In genomic region chr19:55344444-55344843, GRCh38 we compare ENCODE assay signal across 17 cellular contexts. TPM values are rescaled to one million over a fixed set of nuclear protein-coding genes. Genes with fewer than 3 reads are reported as not detected.
DNase-seq lines count a peak whose midpoint lies in the region; ATAC-seq, FAIRE-seq and TF ChIP-seq lines count a peak whose summit lies in the region.
"Had no signal": no experiment of that assay in that cellular context is flagged by ENCODE, and none has a peak within 500 bp of the region (broad histone marks: within the 10 kb centered on the region; RNA-seq: fewer than 3 reads in every experiment).

No MANE protein-coding gene starts in this region.

- H3K18ac ChIP-seq in H1 (ENCODE audit: extremely low read depth, low read length): no peak overlapping the region
- peak overlapping the region; percentile 80 for H3K18ac ChIP-seq in trophoblast cell (ENCODE audit: low read length)

- peaks cover 5% of the 10 kb centered on the region; the same call in 1 of the 2 replicates for H3K79me1 ChIP-seq in H1 (ENCODE audit: low read depth, low read length)
- H3K79me1 ChIP-seq in trophoblast cell (ENCODE audit: low read length): peaks cover 22% of the 10 kb centered on the region

- no peak for TF ChIP-seq EP300 in H1 (IDR thresholded peaks at IDR 0.05; ENCODE audit: borderline replicate concordance in 1 of 2, low read depth in 2 of 2, low read length in 2 of 2)

- H2AFZ ChIP-seq in H1 (ENCODE audit: low read length) (no peak overlapping the region), trophoblast cell (ENCODE audit: insufficient read depth, low read length, poor library complexity) (no peak overlapping the region)

- H3K9me3 ChIP-seq in H1 (ENCODE audit: insufficient read depth in 2 of 2, low read depth in 1 of 2, low read length in 1 of 2) (no peaks in the 10 kb centered on the region), trophoblast cell (ENCODE audit: insufficient read depth, low read depth, low read length) (no peaks in the 10 kb centered on the region)
- H3K9me3 ChIP-seq: thoracic aorta had no signal

- POLR2A ChIA-PET in H1 (lab: Charles Lee; ENCODE audit: partially characterized antibody): interaction anchor here (1.0 to 6.7 kb wide), 5 partner anchors 8 to 63 kb away, joined by 3 to 42 read pairs (median 6); partner anchors contain the start of gene UBE2S

- H4K12ac ChIP-seq in trophoblast cell (ENCODE audit: low read depth, low read length): peak overlapping the region; percentile 22

- H3K4me3 ChIP-seq in H1 (ENCODE audit: extremely low read depth in 1 of 4, insufficient read depth in 2 of 4, low read depth in 3 of 4, low read length in 4 of 4) (no peak overlapping the region), trophoblast cell (ENCODE audit: low read depth, low read length) (no peak overlapping the region)
- H3K4me3 ChIP-seq: smooth muscle cell, thoracic aorta had no signal

- peak overlapping the region; percentile 69 for H3K4ac ChIP-seq in H1 (replicated peaks; ENCODE audit: insufficient read length, low read depth, low read length)
- peak overlapping the region; percentile 44 for H3K4ac ChIP-seq in trophoblast cell (ENCODE audit: low read depth, low read length)

- peaks cover 14% of the 10 kb centered on the region; the same call in 1 of the 2 replicates for H3K23me2 ChIP-seq in H1 (ENCODE audit: low read depth, low read length)

- H2BK120ac ChIP-seq in H1 (replicated peaks; ENCODE audit: low read depth, low read length): no peak overlapping the region
- H2BK120ac ChIP-seq in trophoblast cell (ENCODE audit: insufficient read depth, low read length, poor library complexity): peak overlapping the region; percentile 83

- TF ChIP-seq POLR2A in H1 (IDR thresholded peaks at IDR 0.05; ENCODE audit: control extremely low read depth in 1 of 2, low read depth in 2 of 2, low read length in 2 of 2): no peak

- H4K8ac ChIP-seq in H1 (ENCODE audit: extremely low read depth, insufficient read depth, low read length) (no peak overlapping the region), trophoblast cell (ENCODE audit: low read depth, low read length) (peak overlapping the region; percentile 44)

- TF ChIP-seq CTCF in H1 (IDR thresholded peaks at IDR 0.05; ENCODE audit: control extremely low read depth in 1 of 3, insufficient read depth in 1 of 3, low read depth in 1 of 3, low read length in 3 of 3) (no peak), GM10266 (IDR thresholded peaks at IDR 0.05; ENCODE audit: control insufficient read depth, insufficient read depth, low read depth, missing control alignments) (no peak)

- no peak overlapping the region for H3K27ac ChIP-seq in H1 (ENCODE audit: low read depth, low read length)
- H3K27ac ChIP-seq in trophoblast cell (ENCODE audit: low read depth, low read length): no peak overlapping the region
- H3K27ac ChIP-seq: thoracic aorta had no signal

- H3K79me2 ChIP-seq in H1 (ENCODE audit: control insufficient read depth in 1 of 2, insufficient read depth in 2 of 2, low read length in 2 of 2): peaks cover 0 to 3% of the 10 kb centered on the region in 2 experiments; a peak in 1 of 4 replicates
- peaks cover 7% of the 10 kb centered on the region for H3K79me2 ChIP-seq in trophoblast cell (ENCODE audit: control insufficient read depth, insufficient read depth, low read length, poor library complexity)

- CTCF ChIA-PET in H1 (lab: Charles Lee; ENCODE audit: partially characterized antibody): interaction anchor here (1.3 to 1.7 kb wide), 3 partner anchors 8 to 43 kb away, joined by 3 to 8 read pairs (median 5); no protein-coding TSS in a partner anchor

- H3K23ac ChIP-seq in H1 (ENCODE audit: insufficient read length) (no peak overlapping the region), trophoblast cell (ENCODE audit: low read length) (no peak overlapping the region)

- H3K14ac ChIP-seq in H1 (ENCODE audit: insufficient read length) (no peak overlapping the region), trophoblast cell (ENCODE audit: low read length) (peak overlapping the region; percentile 55)

- H2AK5ac ChIP-seq in H1 (ENCODE audit: low read depth, low read length) (no peak overlapping the region), trophoblast cell (ENCODE audit: low read length) (peak overlapping the region; percentile 44)

- FAIRE-seq in H1 (lab: Jason Lieb, UNC): no peak
- FAIRE-seq: keratinocyte, TTC549 had no signal

- H3K27me3 ChIP-seq in H1 (replicated peaks in 1 of 4; ENCODE audit: control insufficient read depth in 3 of 4, extremely low read depth in 1 of 4, insufficient read depth in 3 of 4, low read length in 3 of 4) (no peaks in the 10 kb centered on the region), trophoblast cell (ENCODE audit: insufficient read depth, low read length) (no peaks in the 10 kb centered on the region)

- H3K4me1 ChIP-seq in H1 (replicated peaks in 1 of 4; ENCODE audit: control insufficient read depth in 3 of 4, insufficient read depth in 4 of 4, low read length in 3 of 4) (peaks cover 11 to 35% (median 25%) of the 10 kb centered on the region in 4 experiments), trophoblast cell (ENCODE audit: control insufficient read depth in 1 of 2, insufficient read depth in 2 of 2, low read length in 2 of 2) (peaks cover 13 to 28% of the 10 kb centered on the region in 2 experiments)

- WGBS in H1 (ENCODE audit: extremely low coverage in 1 of 2, insufficient coverage in 1 of 2, insufficient read length in 1 of 2, insufficient replicate concordance in 2 of 2, low coverage in 1 of 2, low lambda C conversion rate in 2 of 2, missing lambda C conversion rate in 1 of 2), 2 experiments: 89% methylated on average over 8 of the region's 9 CpGs; no CpG with 5 or more reads in 1 of the 2 experiments
- no CpG with 5 or more reads among the region's 9 CpGs for WGBS in trophoblast cell (ENCODE audit: extremely low coverage, insufficient coverage, insufficient read length)

- peaks cover 0 to 6% of the 10 kb centered on the region in 2 experiments for H4K20me1 ChIP-seq in H1 (replicated peaks in 1 of 2; ENCODE audit: control insufficient read depth in 1 of 2, insufficient read depth in 2 of 2, low read length in 2 of 2)

- H3K56ac ChIP-seq in H1 (replicated peaks; ENCODE audit: insufficient read length, low read depth, low read length): no peak overlapping the region

- H4K5ac ChIP-seq in H1 (ENCODE audit: insufficient read length, low read depth, low read length): no peak overlapping the region

- H3K9ac ChIP-seq in H1 (replicated peaks in 1 of 4; ENCODE audit: extremely low read depth in 1 of 4, low read depth in 3 of 4, low read length in 3 of 4) (no peak overlapping the region; a peak in 1 of 7 replicates), trophoblast cell (ENCODE audit: low read length) (peak overlapping the region; percentile 14)

- TF ChIP-seq RAD21 in H1 (IDR thresholded peaks at IDR 0.05 in 1 of 2, conservative IDR thresholded peaks at IDR 0.05 in 1 of 2; ENCODE audit: low read depth in 2 of 2, low read length in 2 of 2): peak in 1 of 2 experiments; percentile 28; a peak in 1 of 4 replicates

- peak; percentile 30 for DNase-seq in ELF-1 (ENCODE audit: low read depth, low spot score)
- DNase-seq in NCI-H69 (lab: John Stamatoyannopoulos, UW): peak; percentile 81
- no peak for DNase-seq in H1 (ENCODE audit: low read depth in 1 of 2, low spot score in 2 of 2)
- peak in 1 of 2 donors; percentile 36 for DNase-seq in trophoblast cell
- DNase-seq in GM10266 (ENCODE audit: extremely low spot score): no peak
- no peak for DNase-seq in NCI-H187 treated with DMSO at 0.1 percent for 48 hours (lab: John Stamatoyannopoulos, UW)
- no peak for DNase-seq in NCI-H524 (lab: John Stamatoyannopoulos, UW)
- DNase-seq: activated CD8-positive, alpha-beta memory T cell treated with anti-CD3 and anti-CD28 coated beads, Interleukin-2, amount 50 U/mL, for 48 hours; activated naive CD8-positive, alpha-beta T cell treated with anti-CD3 and anti-CD28 coated beads, Interleukin-2, amount 50 U/mL, for 24 hours; CD4-positive, alpha-beta memory T cell; Right ventricle myocardium superior had no signal

- ATAC-seq in HG02840 (IDR thresholded peaks at IDR 0.05; ENCODE audit: low FRiP score, unreplicated experiment): no peak
- ATAC-seq: activated naive CD8-positive, alpha-beta T cell treated with anti-CD3 and anti-CD28 coated beads, Interleukin-2, amount 50 U/mL, for 24 hours had no signal

- no peak overlapping the region for H2BK15ac ChIP-seq in H1 (ENCODE audit: low read length)

- H2BK5ac ChIP-seq in H1 (ENCODE audit: low read depth, low read length) (peak overlapping the region; percentile 71; the same call in 1 of the 2 replicates), trophoblast cell (ENCODE audit: low read depth, low read length, poor library complexity) (peak overlapping the region; percentile 58)

- no peak overlapping the region for H2BK20ac ChIP-seq in H1 (ENCODE audit: low read length)

- H3K36me3 ChIP-seq in H1 (ENCODE audit: control insufficient read depth in 2 of 4, insufficient read depth in 4 of 4, low read length in 3 of 4) (peaks cover 0 to 47% (median 20%) of the 10 kb centered on the region in 4 experiments; a peak in 4 of 8 replicates), trophoblast cell (ENCODE audit: control insufficient read depth in 1 of 2, insufficient read depth in 2 of 2, low read length in 2 of 2) (peaks cover 47 to 59% of the 10 kb centered on the region in 2 experiments)

- H4K91ac ChIP-seq in H1 (replicated peaks; ENCODE audit: insufficient read length, low read length): no peak overlapping the region
- peak overlapping the region; percentile 78 for H4K91ac ChIP-seq in trophoblast cell (ENCODE audit: low read depth, low read length)

- H2BK12ac ChIP-seq in H1 (ENCODE audit: low read depth, low read length) (0 out of 2 replicates have a peak overlapping the region, but pooled peaks have one; percentile 23), trophoblast cell (ENCODE audit: low read length) (peak overlapping the region; percentile 6)

- H3K4me2 ChIP-seq in H1 (ENCODE audit: insufficient read depth in 1 of 2, low read depth in 2 of 2, low read length in 2 of 2): no peak overlapping the region
- H3K4me2 ChIP-seq in trophoblast cell (ENCODE audit: low read length): no peak overlapping the region
- H3K4me2 ChIP-seq: smooth muscle cell had no signal

RNA-seq across cellular contexts. Expression of gene KMT5C, which starts 4.8 kb away (rescaled TPM):
- 31.5 and 33.4 TPM in 2 replicates for total RNA-seq in H1 (2021; fragmentation: NEBNext Ultra II Directional; extraction: Animal tissue kit (Norgen Biotek cat#: 25700))
- polyA plus RNA-seq in H1 (2011; rRNA removed): 24.9 and 59.4 TPM in 2 replicates
- polyA plus RNA-seq in H1 (2011; cell fraction: cytosol; rRNA removed): 51.5 TPM
- polyA plus RNA-seq in H1 (2011; cell fraction: nucleus; rRNA removed): 148 TPM
- polyA plus RNA-seq in H1 (2012, experiment 1 of 2): 23.9 to 39.0 TPM (median 36.7 TPM) in 4 replicates
- polyA plus RNA-seq in H1 (2012, experiment 2 of 2): 19.9 TPM
- 19.6 TPM for polyA plus RNA-seq in H1 (2013, experiment 1 of 2)
- polyA plus RNA-seq in H1 (2013, experiment 2 of 2): 16.4 TPM
- polyA minus RNA-seq in H1 (2011; rRNA and poly(A)+ RNA removed): 11.4 and 23.8 TPM in 2 replicates
- 15.4 TPM for polyA minus RNA-seq in H1 (2011; cell fraction: cytosol; rRNA and poly(A)+ RNA removed)
- polyA minus RNA-seq in H1 (2011; cell fraction: nucleus; rRNA and poly(A)+ RNA removed): 45.0 TPM
- polyA plus RNA-seq in trophoblast cell (2013): 20.3 and 20.7 TPM in 2 replicates

RNA-seq across cellular contexts. Expression of gene COX6B2, which starts 10.1 kb away (rescaled TPM):
- 6.4 and 6.5 TPM in 2 replicates for total RNA-seq in H1 (2021; fragmentation: NEBNext Ultra II Directional; extraction: Animal tissue kit (Norgen Biotek cat#: 25700))
- 4.9 and 12.2 TPM in 2 replicates for polyA plus RNA-seq in H1 (2011; rRNA removed)
- 8.4 TPM for polyA plus RNA-seq in H1 (2011; cell fraction: cytosol; rRNA removed)
- polyA plus RNA-seq in H1 (2011; cell fraction: nucleus; rRNA removed): 45.5 TPM
- 3.7 to 7.0 TPM (median 4.7 TPM) in 4 replicates for polyA plus RNA-seq in H1 (2012, experiment 1 of 2)
- 2.4 TPM for polyA plus RNA-seq in H1 (2012, experiment 2 of 2)
- polyA plus RNA-seq in H1 (2013, experiment 1 of 2): 4.6 TPM
- polyA plus RNA-seq in H1 (2013, experiment 2 of 2): 3.5 TPM
- polyA minus RNA-seq in H1 (2011; rRNA and poly(A)+ RNA removed): 2.6 and 7.3 TPM in 2 replicates
- 3.2 TPM for polyA minus RNA-seq in H1 (2011; cell fraction: cytosol; rRNA and poly(A)+ RNA removed)
- polyA minus RNA-seq in H1 (2011; cell fraction: nucleus; rRNA and poly(A)+ RNA removed): 3.5 TPM
- 0.49 and 0.67 TPM in 2 replicates for polyA plus RNA-seq in trophoblast cell (2013)
- total RNA-seq: NCI-H460, Right ventricle myocardium superior, thoracic aorta had no signal
- polyA plus RNA-seq: CD4-positive, alpha-beta memory T cell had no signal

RNA-seq across cellular contexts. Expression of gene GARIN5B, which starts 18.6 kb away (rescaled TPM):
- not detected in 2 replicates for total RNA-seq in H1 (2021; fragmentation: NEBNext Ultra II Directional; extraction: Animal tissue kit (Norgen Biotek cat#: 25700))
- 0.03 and 0.05 TPM in 2 replicates for polyA plus RNA-seq in H1 (2011; rRNA removed)
- polyA plus RNA-seq in H1 (2011; cell fraction: cytosol; rRNA removed): 0.03 TPM
- polyA plus RNA-seq in H1 (2011; cell fraction: nucleus; rRNA removed): 0.63 TPM
- polyA plus RNA-seq in H1 (2012, experiment 1 of 2): 0.08 TPM in 1 of 4 replicates, not detected in the others
- polyA plus RNA-seq in H1 (2012, experiment 2 of 2): not detected
- polyA plus RNA-seq in H1 (2013, experiment 1 of 2): 0.02 TPM
- polyA plus RNA-seq in H1 (2013, experiment 2 of 2): 0.02 TPM
- not detected in 2 replicates for polyA minus RNA-seq in H1 (2011; rRNA and poly(A)+ RNA removed)
- not detected for polyA minus RNA-seq in H1 (2011; cell fraction: cytosol; rRNA and poly(A)+ RNA removed)
- polyA minus RNA-seq in H1 (2011; cell fraction: nucleus; rRNA and poly(A)+ RNA removed): 0.20 TPM
- polyA plus RNA-seq in trophoblast cell (2013): 0.04 and 0.06 TPM in 2 replicates
- total RNA-seq: CD4-positive, alpha-beta memory T cell; NCI-H460; Right ventricle myocardium superior; smooth muscle cell; thoracic aorta had no signal
- polyA plus RNA-seq: CD4-positive, alpha-beta memory T cell; keratinocyte had no signal

RNA-seq across cellular contexts. Expression of gene TMEM150B, which starts 19.3 kb away (rescaled TPM):
- 0.88 and 0.91 TPM in 2 replicates for total RNA-seq in H1 (2021; fragmentation: NEBNext Ultra II Directional; extraction: Animal tissue kit (Norgen Biotek cat#: 25700))
- polyA plus RNA-seq in H1 (2011; rRNA removed): 0.41 and 0.46 TPM in 2 replicates
- polyA plus RNA-seq in H1 (2011; cell fraction: cytosol; rRNA removed): 0.39 TPM
- 0.27 TPM for polyA plus RNA-seq in H1 (2011; cell fraction: nucleus; rRNA removed)
- polyA plus RNA-seq in H1 (2012, experiment 1 of 2): 0.20 to 0.63 TPM (median 0.27 TPM) in 3 of 4 replicates, not detected in the other
- polyA plus RNA-seq in H1 (2012, experiment 2 of 2): 0.31 TPM
- polyA plus RNA-seq in H1 (2013, experiment 1 of 2): 0.34 TPM
- polyA plus RNA-seq in H1 (2013, experiment 2 of 2): 0.22 TPM
- polyA minus RNA-seq in H1 (2011; rRNA and poly(A)+ RNA removed): 0.35 TPM in 1 of 2 replicates, not detected in the other
- not detected for polyA minus RNA-seq in H1 (2011; cell fraction: cytosol; rRNA and poly(A)+ RNA removed)
- not detected for polyA minus RNA-seq in H1 (2011; cell fraction: nucleus; rRNA and poly(A)+ RNA removed)
- polyA plus RNA-seq in trophoblast cell (2013): not detected in 2 replicates
- total RNA-seq: NCI-H460, smooth muscle cell had no signal
- polyA plus RNA-seq: CD4-positive, alpha-beta memory T cell; keratinocyte; smooth muscle cell had no signal

RNA-seq across cellular contexts. Expression of gene IL11, which starts 25.8 kb away (rescaled TPM):
- total RNA-seq in H1 (2021; fragmentation: NEBNext Ultra II Directional; extraction: Animal tissue kit (Norgen Biotek cat#: 25700)): 1.6 and 2.8 TPM in 2 replicates
- polyA plus RNA-seq in H1 (2011; rRNA removed): 1.7 and 2.7 TPM in 2 replicates
- 2.3 TPM for polyA plus RNA-seq in H1 (2011; cell fraction: cytosol; rRNA removed)
- 6.8 TPM for polyA plus RNA-seq in H1 (2011; cell fraction: nucleus; rRNA removed)
- 1.0 to 2.3 TPM (median 1.2 TPM) in 4 replicates for polyA plus RNA-seq in H1 (2012, experiment 1 of 2)
- 1.2 TPM for polyA plus RNA-seq in H1 (2012, experiment 2 of 2)
- polyA plus RNA-seq in H1 (2013, experiment 1 of 2): 1.2 TPM
- polyA plus RNA-seq in H1 (2013, experiment 2 of 2): 1.0 TPM
- 0.27 and 0.41 TPM in 2 replicates for polyA minus RNA-seq in H1 (2011; rRNA and poly(A)+ RNA removed)
- 1.5 TPM for polyA minus RNA-seq in H1 (2011; cell fraction: cytosol; rRNA and poly(A)+ RNA removed)
- polyA minus RNA-seq in H1 (2011; cell fraction: nucleus; rRNA and poly(A)+ RNA removed): 2.2 TPM
- 14.7 and 15.0 TPM in 2 replicates for polyA plus RNA-seq in trophoblast cell (2013)
- total RNA-seq: Right ventricle myocardium superior had no signal
- polyA plus RNA-seq: CD4-positive, alpha-beta memory T cell had no signal

Comparison
In these comparisons a context has a peak if more than half of its experiments do, and no peak if none do; other contexts are left out.
1. DNase-seq: peak in ELF-1 (single experiment) and NCI-H69 (single experiment); none in H1 (0 of 2), GM10266 (single experiment), NCI-H187 treated with DMSO at 0.1 percent for 48 hours (single experiment) and NCI-H524 (0 of 2).